27 cellular contexts compared by ENCODE assay signal in genomic region chr7:149104749-149105148, GRCh38. TPM values are rescaled to one million over a fixed set of nuclear protein-coding genes. Genes with fewer than 3 reads are reported as not detected.
"Had no signal": no experiment of that assay in that cellular context is flagged by ENCODE, and none has a peak within 500 bp of the region (broad histone marks: within the 10 kb centered on the region; RNA-seq: fewer than 3 reads in every experiment).

No MANE protein-coding gene starts in this region.

- H3K9me3 ChIP-seq: ascending aorta, Peyer's patch, SJSA1 had no signal

- H3K27me3 ChIP-seq: ascending aorta, Peyer's patch, SJSA1 had no signal

- H3K4me3 ChIP-seq: ascending aorta, Peyer's patch, SJSA1 had no signal

- H3K36me3 ChIP-seq: ascending aorta, Peyer's patch, SJSA1 had no signal

- ATAC-seq: activated CD8-positive, alpha-beta T cell treated with anti-CD3 and anti-CD28 coated beads, Interleukin-2, amount 10 ng/mL, durations not matched to agents 7 days and 5 days; activated naive CD8-positive, alpha-beta T cell treated with anti-CD3 and anti-CD28 coated beads, Interleukin-2, amount 50 U/mL, for 24 hours; T-cell had no signal

- DNase-seq: activated CD4-positive, alpha-beta T cell treated with anti-CD3 and anti-CD28 coated beads for 48 hours; activated CD4-positive, alpha-beta T cell treated with anti-CD3 and anti-CD28 coated beads, Interleukin-2, amount 50 U/mL, for 4 hours; activated CD4-positive, CD25-positive, alpha-beta regulatory T cell treated with anti-CD3 and anti-CD28 coated beads, Interleukin-2, amount 50 U/mL, for 72 hours; activated CD8-positive, alpha-beta memory T cell treated with anti-CD3 and anti-CD28 coated beads, Interleukin-2, amount 50 U/mL, for 48 hours; activated CD8-positive, alpha-beta T cell treated with anti-CD3 and anti-CD28 coated beads, Interleukin-2, amount 10 ng/mL, durations not matched to agents 7 days and 5 days; activated naive CD4-positive, alpha-beta T cell; activated naive CD8-positive, alpha-beta T cell treated with anti-CD3 and anti-CD28 coated beads, Interleukin-2, amount 50 U/mL, for 24 hours; activated T-cell treated with anti-CD3 and anti-CD28 coated beads, Interleukin-2, amount 50 U/mL, for 1 hour; amniotic stem cell; Karpas-422; MM.1S; NCI-H1105; NCI-H1436; NCI-H1694 treated with DMSO at 0.1 percent for 48 hours; NCI-H2029 treated with DMSO at 0.1 percent for 48 hours; NCI-H510A treated with DMSO at 0.1 percent for 48 hours; NCI-H69; NK-92 treated with Interleukin-12 subunit alpha and Interleukin-12 subunit beta, amount 100 ng/mL, for 24 hours; OCI-M1; Peyer's patch; SHP77; T-cell; T-helper 2 cell; T1000 had no signal

- H3K27ac ChIP-seq: ascending aorta, Peyer's patch, RWPE1, SJSA1 had no signal

- H3K4me1 ChIP-seq: ascending aorta, Peyer's patch, SJSA1 had no signal

RNA-seq across cellular contexts. Expression of gene ZNF425, which starts 21.4 kb away (rescaled TPM):
- total RNA-seq: ascending aorta had no signal
